20 cellular contexts compared by ENCODE assay signal in the genomic region with DNA sequence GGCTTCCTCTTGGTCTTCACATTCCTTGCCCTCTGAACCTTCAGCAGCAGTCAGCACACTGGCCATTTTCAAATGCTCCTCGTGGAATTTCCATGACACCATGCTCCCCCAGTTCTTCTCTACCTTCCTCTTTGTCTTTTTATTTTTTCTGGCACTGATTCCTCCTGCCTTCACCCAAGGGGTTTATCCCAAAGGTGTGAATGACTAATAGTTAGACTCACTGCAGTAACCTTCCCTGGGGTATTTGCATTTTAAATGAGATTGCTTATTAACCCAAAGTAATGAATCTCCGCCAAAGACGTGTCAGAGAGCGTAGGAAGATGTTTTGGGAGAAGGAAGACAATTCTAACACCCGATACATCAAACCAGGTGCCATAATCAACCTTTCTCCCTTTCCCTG. TPM values are rescaled to one million over a fixed set of nuclear protein-coding genes. Genes with fewer than 3 reads are reported as not detected.
DNase-seq lines count a peak whose midpoint lies in the region; ATAC-seq, FAIRE-seq and TF ChIP-seq lines count a peak whose summit lies in the region.
"Had no signal": no experiment of that assay in that cellular context is flagged by ENCODE, and none has a peak within 500 bp of the region (broad histone marks: within the 10 kb centered on the region; RNA-seq: fewer than 3 reads in every experiment).

No MANE protein-coding gene starts in this region.

- H2BK15ac ChIP-seq in neuronal stem cell (ENCODE audit: low read length), result no peak overlapping the region

- DNase-seq in GM18507 (ENCODE audit: extremely low spot score, insufficient read length, low read depth) (no peak), fibroblast of mammary gland (ENCODE audit: low read depth) (peak; percentile 4), neuronal stem cell (ENCODE audit: low spot score) (no peak), COR-L47 (lab: John Stamatoyannopoulos, UW) (no peak)
- no peak for DNase-seq in stimulated activated CD4-positive, alpha-beta T cell treated with anti-CD3 and anti-CD28 coated beads, Interleukin-2, amount 100 ng/mL, for 48 hours
- no peak for DNase-seq in stimulated activated CD4-positive, alpha-beta T cell treated with anti-CD3 and anti-CD28 coated beads, Interleukin-4, amount 100 ng/mL, for 4 hours
- DNase-seq: 8988T; CD8-positive, alpha-beta T cell; GM23248; IMR-90 had no signal

- TF ChIP-seq CTCF in fibroblast of mammary gland (conservative IDR thresholded peaks at IDR 0.05; ENCODE audit: control insufficient read depth, insufficient read depth, low read depth, low read length), result no peak

- H3K4ac ChIP-seq in neuronal stem cell (ENCODE audit: low read length), result no peak overlapping the region

- H2BK120ac ChIP-seq in neuronal stem cell (ENCODE audit: low read depth, low read length), result no peak overlapping the region

- no peak overlapping the region for H3K23ac ChIP-seq in neuronal stem cell (ENCODE audit: low read depth, low read length, poor library complexity)

- no peaks in the 10 kb centered on the region for H3K9me3 ChIP-seq in neuronal stem cell (replicated peaks in 1 of 2; ENCODE audit: control insufficient read depth in 2 of 2, insufficient read depth in 1 of 2, low read depth in 1 of 2, low read length in 2 of 2)
- H3K9me3 ChIP-seq: HAP-1 had no signal

- H3K4me1 ChIP-seq in neuronal stem cell (ENCODE audit: control insufficient read depth in 2 of 2, insufficient read depth in 1 of 2, low read depth in 1 of 2, low read length in 2 of 2), result peaks cover 1 to 4% of the 10 kb centered on the region in 2 donors

- no peak overlapping the region for H2AFZ ChIP-seq in neuronal stem cell (ENCODE audit: low read length)
- H2AFZ ChIP-seq: GM23248 had no signal

- H3K14ac ChIP-seq in neuronal stem cell (ENCODE audit: low read length), result no peak overlapping the region

- H3K4me3 ChIP-seq in fibroblast of mammary gland (ENCODE audit: control insufficient read depth, low read depth, low read length), result no peak overlapping the region
- H3K4me3 ChIP-seq in neuronal stem cell (ENCODE audit: low read length in 2 of 2), result no peak overlapping the region
- H3K4me3 ChIP-seq: BLaER1 treated with 17β-estradiol and CSF1 and Interleukin-3, amounts not matched to agents 10 nM and 100 nM; GM23248; HAP-1; K562 had no signal

- FAIRE-seq in GM18507 (lab: Jason Lieb, UNC), result peak; percentile 70
- FAIRE-seq: D721Med, G401.6, GM12891, HTR-8/SVneo, K562 had no signal

- no peak overlapping the region for H3K18ac ChIP-seq in neuronal stem cell (ENCODE audit: low read length)

- no peak overlapping the region for H2AK5ac ChIP-seq in neuronal stem cell (ENCODE audit: low read depth, low read length)

- H4K91ac ChIP-seq in neuronal stem cell (ENCODE audit: low read depth, low read length, poor library complexity), result no peak overlapping the region

- H3K9ac ChIP-seq in neuronal stem cell (ENCODE audit: low read depth, low read length, poor library complexity), result no peak overlapping the region
- H3K9ac ChIP-seq: BLaER1 treated with 17β-estradiol and CSF1 and Interleukin-3, amounts not matched to agents 10 nM and 100 nM; GM23248 had no signal

- ATAC-seq in GM19463 (IDR thresholded peaks at IDR 0.05; ENCODE audit: unreplicated experiment) (peak; percentile 64), HG02759 (IDR thresholded peaks at IDR 0.05; ENCODE audit: unreplicated experiment) (no peak)
- ATAC-seq: CD8-positive, alpha-beta T cell; K562 had no signal

- H3K79me1 ChIP-seq in neuronal stem cell (ENCODE audit: low read depth, low read length), result no peaks in the 10 kb centered on the region

- no peak overlapping the region for H3K27ac ChIP-seq in neuronal stem cell (replicated peaks; ENCODE audit: low read length)
- H3K27ac ChIP-seq: BLaER1 treated with 17β-estradiol and CSF1 and Interleukin-3, amounts not matched to agents 10 nM and 100 nM; GM23248 had no signal

- H4K8ac ChIP-seq in neuronal stem cell (ENCODE audit: low read depth, low read length), result no peak overlapping the region

- H3K4me2 ChIP-seq in neuronal stem cell (ENCODE audit: insufficient read depth, low read length, poor library complexity, severe bottlenecking), result no peak overlapping the region
- H3K4me2 ChIP-seq: BLaER1 treated with 17β-estradiol and CSF1 and Interleukin-3, amounts not matched to agents 10 nM and 100 nM had no signal

- H2BK12ac ChIP-seq in neuronal stem cell (ENCODE audit: low read length), result peak overlapping the region; percentile 73

- WGBS in neuronal stem cell (ENCODE audit: extremely low coverage in 2 of 2, insufficient read length in 2 of 2, insufficient replicate concordance in 1 of 2), 2 donors, result no CpG with 5 or more reads among the region's 5 CpGs

- H3K27me3 ChIP-seq in neuronal stem cell (ENCODE audit: control insufficient read depth in 3 of 3, insufficient read depth in 3 of 3, low read depth in 1 of 3, low read length in 3 of 3), result peaks cover 0 to 9% (median 0%) of the 10 kb centered on the region in 3 experiments

- H2BK5ac ChIP-seq in neuronal stem cell (ENCODE audit: low read length), result no peak overlapping the region

- no peaks in the 10 kb centered on the region for H3K36me3 ChIP-seq in neuronal stem cell (replicated peaks in 1 of 2; ENCODE audit: control insufficient read depth in 2 of 2, insufficient read depth in 2 of 2, low read length in 2 of 2)
- H3K36me3 ChIP-seq: HAP-1 had no signal

RNA-seq across cellular contexts. Expression of gene CD40LG, which starts 36.2 kb away (rescaled TPM):
- 0.03 TPM for polyA plus RNA-seq in neuronal stem cell (2013, experiment 1 of 2)
- 0.04 TPM for polyA plus RNA-seq in neuronal stem cell (2013, experiment 2 of 2)
- polyA plus RNA-seq: AG04450, GM23248, IMR-90, K562 had no signal
